1 cellular context compared by ENCODE assay signal in the genomic region with DNA sequence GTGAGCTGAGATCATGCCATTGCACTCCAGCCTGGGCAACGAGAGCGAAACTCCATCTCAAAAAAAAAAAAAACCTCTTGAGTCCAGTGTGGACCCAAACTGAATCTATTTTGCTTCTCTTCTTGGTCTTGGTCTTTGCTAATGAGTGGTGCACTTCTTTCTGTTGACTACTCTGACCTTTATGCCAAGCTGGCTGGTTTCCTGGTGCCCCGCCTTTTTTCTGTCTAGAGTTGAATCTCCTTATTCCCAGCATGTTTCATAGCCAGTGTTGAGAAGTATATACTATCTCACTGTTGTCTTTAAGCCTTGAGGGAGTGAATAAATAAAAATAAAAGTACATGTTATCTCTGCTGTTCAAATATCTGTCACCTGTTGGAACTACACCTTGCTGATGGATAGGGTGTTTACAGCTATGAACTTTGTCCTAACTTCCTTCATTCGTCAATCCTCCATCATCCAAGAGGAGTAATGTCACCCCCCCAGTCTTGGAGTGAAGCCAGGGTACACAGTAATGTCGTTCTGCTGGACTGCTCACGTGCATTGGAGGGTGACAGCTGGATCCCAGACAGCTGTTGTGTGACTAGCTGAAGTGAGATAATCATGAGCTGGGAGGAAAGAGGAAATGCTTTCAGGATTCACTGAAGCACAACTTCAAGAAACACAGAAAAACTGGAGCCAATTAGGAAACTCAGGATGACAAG.
TF ChIP-seq lines count a peak whose summit lies in the region.

No MANE protein-coding gene starts in this region.

TF ChIP-seq in GM23338, 12 proteins besides CTCF, POLR2A, EP300 and RAD21 (continued from another document):
- no peak for TF ChIP-seq ZNF462 (CRISPR knock-in tag; IDR thresholded peaks at IDR 0.05)
